ENCODE assay signal across 24 cellular contexts in genomic region chr5:156812959-156813358, GRCh38. TPM values are rescaled to one million over a fixed set of nuclear protein-coding genes. Genes with fewer than 3 reads are reported as not detected.
DNase-seq lines count a peak whose midpoint lies in the region; ATAC-seq, FAIRE-seq and TF ChIP-seq lines count a peak whose summit lies in the region.
"Had no signal": no experiment of that assay in that cellular context is flagged by ENCODE, and none has a peak within 500 bp of the region (broad histone marks: within the 10 kb centered on the region; RNA-seq: fewer than 3 reads in every experiment).

No MANE protein-coding gene starts in this region.

- no peak for TF ChIP-seq RAD21 in A549 (conservative IDR thresholded peaks at IDR 0.05 in 1 of 2, IDR thresholded peaks at IDR 0.05 in 1 of 2)

- no peak for DNase-seq in A549 (ENCODE audit: low read depth in 1 of 2, low spot score in 1 of 2)
- no peak for DNase-seq in RCC 7860 (ENCODE audit: low spot score)
- no peak for DNase-seq in frontal cortex (ENCODE audit: low spot score in 2 of 2)
- DNase-seq in RPMI8226, result no peak
- no peak for DNase-seq in stimulated activated naive B cell treated with anti-CD40 and anti-IgM and Interleukin-4, amounts not matched to agents 10 μg/mL and 1 μg/mL and 100 μg/mL, for 72 hours
- DNase-seq in ecto neural progenitor cell (ENCODE audit: low spot score), result no peak
- DNase-seq: ACHN; AML-193; BE2C; CD4-positive, alpha-beta T cell; CD8-positive, alpha-beta memory T cell; DMS 273 treated with DMSO at 0.1 percent for 48 hours; DMS79; EL; GDM1; GM23248; H7; HCEC 1CT had no signal

- H3K4me1 Mint-ChIP-seq in stimulated activated naive B cell treated with anti-CD40 and anti-IgM and Interleukin-4, amounts not matched to agents 10 μg/mL and 1 μg/mL and 100 μg/mL, for 72 hours, result no peaks in the 10 kb centered on the region
- H3K4me1 Mint-ChIP-seq: CD14-positive monocyte; CD8-positive, alpha-beta memory T cell had no signal

- H3K36me3 Mint-ChIP-seq in stimulated activated naive B cell treated with anti-CD40 and anti-IgM and Interleukin-4, amounts not matched to agents 10 μg/mL and 1 μg/mL and 100 μg/mL, for 72 hours, result no peaks in the 10 kb centered on the region
- H3K36me3 Mint-ChIP-seq: CD14-positive monocyte had no signal

- 92% methylated on average over 1 of the region's 1 CpG for WGBS in A549 (ENCODE audit: missing lambda C conversion rate)

- peaks cover 6 to 7% of the 10 kb centered on the region in 2 donors for H3K27me3 Mint-ChIP-seq in stimulated activated naive B cell treated with anti-CD40 and anti-IgM and Interleukin-4, amounts not matched to agents 10 μg/mL and 1 μg/mL and 100 μg/mL, for 72 hours
- H3K27me3 Mint-ChIP-seq: CD4-positive, alpha-beta T cell; CD8-positive, alpha-beta memory T cell had no signal

- H3K4me3 ChIP-seq in A549, result no peak overlapping the region
- H3K4me3 ChIP-seq: BLaER1 treated with 17β-estradiol and CSF1 and Interleukin-3, amounts not matched to agents 10 nM and 100 nM; GM12878; GM23248 had no signal

- H3K9me3 ChIP-seq in A549, result no peaks in the 10 kb centered on the region; the same call in 2 of the 3 replicates
- H3K9me3 ChIP-seq: BE2C had no signal

- TF ChIP-seq EP300 in A549 (IDR thresholded peaks at IDR 0.05), result no peak

- CTCF ChIA-PET in A549 (lab: Yijun Ruan, JAX), result no interaction called here

- TF ChIP-seq POLR2A in A549 (IDR thresholded peaks at IDR 0.05; ENCODE audit: low read length), result no peak

- no peak for TF ChIP-seq CTCF in A549 (IDR thresholded peaks at IDR 0.05)

- no peak overlapping the region for H3K27ac Mint-ChIP-seq in stimulated activated naive B cell treated with anti-CD40 and anti-IgM and Interleukin-4, amounts not matched to agents 10 μg/mL and 1 μg/mL and 100 μg/mL, for 72 hours
- H3K27ac Mint-ChIP-seq: CD14-positive monocyte; CD4-positive, alpha-beta T cell; CD8-positive, alpha-beta memory T cell had no signal

- H3K27ac ChIP-seq in A549, result no peak overlapping the region
- H3K27ac ChIP-seq: BLaER1 treated with 17β-estradiol and CSF1 and Interleukin-3, amounts not matched to agents 10 nM and 100 nM; GM23248 had no signal

- H3K4me2 ChIP-seq in A549, result no peak overlapping the region
- H3K4me2 ChIP-seq: BLaER1 treated with 17β-estradiol and CSF1 and Interleukin-3, amounts not matched to agents 10 nM and 100 nM had no signal

- H3K9me3 Mint-ChIP-seq in stimulated activated naive B cell treated with anti-CD40 and anti-IgM and Interleukin-4, amounts not matched to agents 10 μg/mL and 1 μg/mL and 100 μg/mL, for 72 hours, result peaks cover 3 to 5% of the 10 kb centered on the region in 2 donors
- H3K9me3 Mint-ChIP-seq: CD4-positive, alpha-beta T cell; CD8-positive, alpha-beta memory T cell had no signal

- H3K4me1 ChIP-seq in A549, result no peaks in the 10 kb centered on the region
- H3K4me1 ChIP-seq: BE2C; BLaER1 treated with 17β-estradiol and CSF1 and Interleukin-3, amounts not matched to agents 10 nM and 100 nM had no signal

- POLR2A ChIA-PET in A549 (lab: Yijun Ruan, JAX), result no interaction called here

- no peak for ATAC-seq in A549
- ATAC-seq in stimulated activated naive B cell treated with anti-CD40 and anti-IgM and Interleukin-4, amounts not matched to agents 10 μg/mL and 1 μg/mL and 100 μg/mL, for 72 hours (replicated peaks), result no peak
- ATAC-seq: GM12878 had no signal

- FAIRE-seq in A549 (lab: Jason Lieb, UNC) (peak; percentile 51), RCC 7860 (lab: Jason Lieb, UNC) (peak; percentile 18), frontal cortex (lab: Jason Lieb, UNC) (peak; percentile 94)
- FAIRE-seq: D721Med, GM12878, GM19239, H1 had no signal

- no peak overlapping the region for H3K4me3 Mint-ChIP-seq in stimulated activated naive B cell treated with anti-CD40 and anti-IgM and Interleukin-4, amounts not matched to agents 10 μg/mL and 1 μg/mL and 100 μg/mL, for 72 hours
- H3K4me3 Mint-ChIP-seq: CD14-positive monocyte; CD4-positive, alpha-beta T cell; CD8-positive, alpha-beta memory T cell had no signal

TF ChIP-seq in A549, 52 proteins besides CTCF, POLR2A, EP300 and RAD21:
- TF ChIP-seq MAFK (IDR thresholded peaks at IDR 0.05; ENCODE audit: partially characterized antibody) (peak; percentile 35), SMC3 (IDR thresholded peaks at IDR 0.05) (no peak)

RNA-seq across cellular contexts. Expression of gene PPP1R2B, which starts 37.1 kb away (rescaled TPM):
- polyA plus RNA-seq in A549 (2011; rRNA removed) (not detected in 2 replicates), A549 (2017; fragmentation: RNase III; extraction: RNeasy Plus Mini Kit Qiagen cat#74134 plus additional on column Dnase treatment) (0.05 TPM in 1 of 3 replicates, not detected in the others)
- polyA plus RNA-seq in A549 (2012; cell fraction: cytosol; rRNA removed), result not detected in 2 replicates
- not detected in 2 replicates for polyA plus RNA-seq in A549 (2012; cell fraction: nucleus; rRNA removed)
- not detected in 2 replicates for polyA minus RNA-seq in A549 (2011; rRNA and poly(A)+ RNA removed)
- not detected for total RNA-seq in frontal cortex
- total RNA-seq: H1, H7 had no signal
- polyA plus RNA-seq: GM23248, H1 had no signal
